8 cellular contexts compared by ENCODE assay signal in the genomic region with DNA sequence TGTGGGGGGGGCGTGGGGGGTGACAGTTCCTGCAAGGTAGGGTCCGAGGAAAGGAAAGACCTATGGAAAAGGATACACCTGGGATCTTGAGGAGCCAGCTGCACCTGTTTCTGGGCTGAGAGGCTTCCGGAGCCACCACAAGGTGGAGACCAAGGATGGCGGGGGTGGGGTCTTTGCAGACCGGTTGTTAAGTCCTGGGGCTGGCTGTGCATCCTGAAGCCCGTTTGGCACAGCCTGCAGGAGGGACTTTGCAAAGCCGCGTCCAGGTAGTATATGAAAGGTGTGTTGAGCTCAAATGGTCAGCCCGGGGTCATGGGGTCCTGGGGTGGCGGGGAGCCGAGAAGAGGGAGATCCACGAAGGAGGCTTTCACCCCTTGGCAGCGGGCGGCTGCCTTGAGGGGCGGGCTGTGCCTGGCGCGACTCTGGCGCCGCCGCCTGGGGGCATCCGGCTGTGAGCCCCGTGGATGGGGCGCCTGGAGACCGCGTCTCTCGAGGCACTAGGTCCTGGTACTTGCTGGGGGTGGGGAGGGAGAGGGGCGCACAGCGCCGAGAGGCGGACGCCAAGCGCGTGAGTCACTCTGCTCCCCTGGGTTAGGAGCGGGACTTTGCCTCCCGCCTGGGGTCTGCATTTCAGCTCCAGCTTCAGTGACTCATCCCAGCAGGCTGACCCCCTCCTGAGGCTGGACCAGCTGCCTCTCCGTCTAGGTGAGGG. TPM values are rescaled to one million over a fixed set of nuclear protein-coding genes. Genes with fewer than 3 reads are reported as not detected.
A peak's percentile ranks its signal among the peaks of the same experiment; 100 is the strongest.
DNase-seq lines count a peak whose midpoint lies in the region; ATAC-seq and TF ChIP-seq lines count a peak whose summit lies in the region.

No MANE protein-coding gene starts in this region.

- H3K27ac Mint-ChIP-seq in activated T-helper 1 cell treated with anti-CD3 and anti-CD28 coated beads, Interleukin-12 subunit alpha, Interleukin-12 subunit beta, Interleukin-2, Interleukin-4 antibody, amounts not matched to agents 30 ng/mL and 10 ng/mL and 1 ng/mL, durations not matched to agents 14 hours and 24 hours and 36 hours: no peak overlapping the region

- TF ChIP-seq POLR2A in suprapubic skin (IDR thresholded peaks at IDR 0.05): no peak

- H3K27me3 ChIP-seq in AG04450 (ENCODE audit: control insufficient read depth, insufficient read depth, low read length) (no peaks in the 10 kb centered on the region), suprapubic skin (peaks cover 8% of the 10 kb centered on the region)

- TF ChIP-seq EP300 in suprapubic skin (IDR thresholded peaks at IDR 0.05): no peak

- no peak for DNase-seq in AG04450 (ENCODE audit: low read depth, low spot score)
- peak; percentile 38 for DNase-seq in HT-29 (ENCODE audit: low spot score)
- peak; percentile 20 for DNase-seq in activated T-cell treated with anti-CD3 and anti-CD28 coated beads, Interleukin-2, amount 50 U/mL, for 1 hour
- peak; percentile 52 for DNase-seq in iPS DF 19.7 (ENCODE audit: low read depth, low spot score)
- no peak for DNase-seq in suprapubic skin (ENCODE audit: low spot score in 2 of 2)
- no peak for DNase-seq in activated CD4-positive, CD25-positive, alpha-beta regulatory T cell treated with anti-CD3 and anti-CD28 coated beads, Interleukin-2, amount 50 U/mL, for 72 hours
- DNase-seq in activated T-helper 1 cell treated with anti-CD3 and anti-CD28 coated beads, Interleukin-12 subunit alpha, Interleukin-12 subunit beta, Interleukin-2, Interleukin-4 antibody, amounts not matched to agents 30 ng/mL and 10 ng/mL and 1 ng/mL, durations not matched to agents 14 hours and 24 hours and 36 hours (ENCODE audit: low spot score): no peak

- WGBS in suprapubic skin: 22% methylated on average over 12 of the region's 36 CpGs

- H3K4me3 ChIP-seq in AG04450 (ENCODE audit: low read depth, low read length) (peak overlapping the region; percentile 54), suprapubic skin (peak overlapping the region; percentile 7)

- H3K36me3 ChIP-seq in suprapubic skin: no peaks in the 10 kb centered on the region

- POLR2A ChIA-PET in AG04450 (lab: Yijun Ruan, JAX): no interaction called here

- H3K9me3 ChIP-seq in AG04450 (ENCODE audit: control insufficient read depth, insufficient read depth, low read length): no peaks in the 10 kb centered on the region
- no peaks in the 10 kb centered on the region for H3K9me3 ChIP-seq in suprapubic skin

- H3K27ac ChIP-seq in AG04450 (ENCODE audit: low read depth, low read length) (no peak overlapping the region), suprapubic skin (no peak overlapping the region)

- peaks cover 1% of the 10 kb centered on the region for H3K36me3 Mint-ChIP-seq in activated T-helper 1 cell treated with anti-CD3 and anti-CD28 coated beads, Interleukin-12 subunit alpha, Interleukin-12 subunit beta, Interleukin-2, Interleukin-4 antibody, amounts not matched to agents 30 ng/mL and 10 ng/mL and 1 ng/mL, durations not matched to agents 14 hours and 24 hours and 36 hours (ENCODE audit: low read depth)

- CTCF ChIA-PET in AG04450 (lab: Charles Lee): interaction anchor here (0.6 to 1.8 kb wide), 5 partner anchors 26 to 269 kb away, joined by 3 to 11 read pairs (median 3); no protein-coding TSS in a partner anchor

- intact Hi-C loops in activated T-helper 1 cell treated with anti-CD3 and anti-CD28 coated beads, Interleukin-12 subunit alpha, Interleukin-12 subunit beta, Interleukin-2, Interleukin-4 antibody, amounts not matched to agents 30 ng/mL and 10 ng/mL and 1 ng/mL, durations not matched to agents 14 hours and 24 hours and 36 hours (cut with micrococcal nuclease): no loop called here

- peak; percentile 33 for TF ChIP-seq CTCF in AG04450 (IDR thresholded peaks at IDR 0.05; ENCODE audit: low read depth, low read length)
- TF ChIP-seq CTCF in suprapubic skin (IDR thresholded peaks at IDR 0.05): no peak

- H3K27me3 Mint-ChIP-seq in activated T-helper 1 cell treated with anti-CD3 and anti-CD28 coated beads, Interleukin-12 subunit alpha, Interleukin-12 subunit beta, Interleukin-2, Interleukin-4 antibody, amounts not matched to agents 30 ng/mL and 10 ng/mL and 1 ng/mL, durations not matched to agents 14 hours and 24 hours and 36 hours (ENCODE audit: insufficient read depth): peaks cover 14% of the 10 kb centered on the region

- H3K4me1 Mint-ChIP-seq in activated T-helper 1 cell treated with anti-CD3 and anti-CD28 coated beads, Interleukin-12 subunit alpha, Interleukin-12 subunit beta, Interleukin-2, Interleukin-4 antibody, amounts not matched to agents 30 ng/mL and 10 ng/mL and 1 ng/mL, durations not matched to agents 14 hours and 24 hours and 36 hours (ENCODE audit: low read depth): no peaks in the 10 kb centered on the region

- no peaks in the 10 kb centered on the region for H3K9me3 Mint-ChIP-seq in activated T-helper 1 cell treated with anti-CD3 and anti-CD28 coated beads, Interleukin-12 subunit alpha, Interleukin-12 subunit beta, Interleukin-2, Interleukin-4 antibody, amounts not matched to agents 30 ng/mL and 10 ng/mL and 1 ng/mL, durations not matched to agents 14 hours and 24 hours and 36 hours

- H3K4me1 ChIP-seq in suprapubic skin: peaks cover 5% of the 10 kb centered on the region

- H3K4me3 Mint-ChIP-seq in activated T-helper 1 cell treated with anti-CD3 and anti-CD28 coated beads, Interleukin-12 subunit alpha, Interleukin-12 subunit beta, Interleukin-2, Interleukin-4 antibody, amounts not matched to agents 30 ng/mL and 10 ng/mL and 1 ng/mL, durations not matched to agents 14 hours and 24 hours and 36 hours: no peak overlapping the region

- no peak for ATAC-seq in HG02852 (IDR thresholded peaks at IDR 0.05; ENCODE audit: unreplicated experiment)

RNA-seq across cellular contexts. Expression of gene DYNLT3, which starts 58.2 kb away (rescaled TPM):
- 20.3 and 28.6 TPM in 2 replicates for polyA plus RNA-seq in AG04450 (2011; rRNA removed)
- 9.8 and 17.5 TPM in 2 replicates for polyA minus RNA-seq in AG04450 (2011; rRNA and poly(A)+ RNA removed)
- total RNA-seq in HT-29 (2014; rRNA removed; shearing (Covaris generic)): 20.1 and 23.9 TPM in 2 replicates
- 10 to 100 TPM; 10.5 to 16.9 (median 11.1) TPM for total RNA-seq in suprapubic skin
- 15.3 and 16.7 TPM in 2 replicates for total RNA-seq in activated T-helper 1 cell treated with anti-CD3 and anti-CD28 coated beads, Interleukin-12 subunit alpha, Interleukin-12 subunit beta, Interleukin-2, Interleukin-4 antibody, amounts not matched to agents 30 ng/mL and 10 ng/mL and 1 ng/mL, durations not matched to agents 14 hours and 24 hours and 36 hours

Comparison
In these comparisons a context has a peak if more than half of its experiments do, and no peak if none do; other contexts are left out.
1. DNase-seq: peak in HT-29 (single experiment), activated T-cell treated with anti-CD3 and anti-CD28 coated beads, Interleukin-2, amount 50 U/mL, for 1 hour (single experiment) and iPS DF 19.7 (single experiment); none in AG04450 (single experiment), suprapubic skin (0 of 2), activated CD4-positive, CD25-positive, alpha-beta regulatory T cell treated with anti-CD3 and anti-CD28 coated beads, Interleukin-2, amount 50 U/mL, for 72 hours (single experiment) and activated T-helper 1 cell treated with anti-CD3 and anti-CD28 coated beads, Interleukin-12 subunit alpha, Interleukin-12 subunit beta, Interleukin-2, Interleukin-4 antibody, amounts not matched to agents 30 ng/mL and 10 ng/mL and 1 ng/mL, durations not matched to agents 14 hours and 24 hours and 36 hours (single experiment).